In the genomic region with DNA sequence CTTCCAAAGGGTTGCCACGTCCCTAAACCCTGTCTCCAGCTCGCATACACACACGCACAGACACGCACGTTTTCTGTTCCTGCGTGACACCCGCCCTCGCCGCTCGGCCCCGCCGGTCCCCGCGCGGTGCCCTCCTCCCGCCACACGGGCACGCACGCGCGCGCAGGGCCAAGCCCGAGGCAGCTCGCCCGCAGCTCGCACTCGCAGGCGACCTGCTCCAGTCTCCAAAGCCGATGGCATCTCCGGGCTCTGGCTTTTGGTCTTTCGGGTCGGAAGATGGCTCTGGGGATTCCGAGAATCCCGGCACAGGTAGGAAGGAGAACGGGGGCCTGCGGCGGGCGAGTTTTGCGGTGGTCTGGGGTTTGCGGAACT, we compare ENCODE assay signal across 12 cellular contexts. TPM values are rescaled to one million over a fixed set of nuclear protein-coding genes. Genes with fewer than 3 reads are reported as not detected.
DNase-seq lines count a peak whose midpoint lies in the region; ATAC-seq and TF ChIP-seq lines count a peak whose summit lies in the region.
"Had no signal": no experiment of that assay in that cellular context is flagged by ENCODE, and none has a peak within 500 bp of the region (broad histone marks: within the 10 kb centered on the region; RNA-seq: fewer than 3 reads in every experiment).

A gene (plus strand): TSS at position 198 of the 372 bp plus-strand sequence. CDS start 36 bp downstream, at position 234.

- no peak for ATAC-seq in CD4-positive, alpha-beta T cell (ENCODE audit: poor library complexity)
- ATAC-seq in HG02852 (IDR thresholded peaks at IDR 0.05; ENCODE audit: unreplicated experiment) (no peak), HG02678 (IDR thresholded peaks at IDR 0.05; ENCODE audit: unreplicated experiment) (no peak)

- H3K27ac ChIP-seq in CD4-positive, alpha-beta T cell (ENCODE audit: low read depth, low read length) = no peak within 1 kb of the TSS
- H3K27ac ChIP-seq in HUES6 (ENCODE audit: low read depth, low read length) (no peak within 1 kb of the TSS), transverse colon (no peak within 1 kb of the TSS)

- H3K4me1 ChIP-seq in HUES6 (ENCODE audit: control insufficient read depth, insufficient read depth, low read length) (peaks cover 49% of the 10 kb centered on the region), transverse colon (peaks cover 0 to 27% (median 5%) of the 10 kb centered on the region in 4 donors)

- peaks cover 98% of the 10 kb centered on the region for H3K27me3 ChIP-seq in CD4-positive, alpha-beta T cell (ENCODE audit: control insufficient read depth, insufficient read depth, low read length)
- peaks cover 100% of the 10 kb centered on the region for H3K27me3 ChIP-seq in HUES6 (ENCODE audit: control insufficient read depth, insufficient read depth, low read length)
- H3K27me3 ChIP-seq in transverse colon = peaks cover 100% of the 10 kb centered on the region

- TF ChIP-seq EP300 in transverse colon (IDR thresholded peaks at IDR 0.05; ENCODE audit: low read depth) = no peak

- H3K9ac ChIP-seq in HUES6 (ENCODE audit: low read length) = peak within 1 kb of the TSS; percentile 60

- no peak for TF ChIP-seq CTCF in CD4-positive, alpha-beta T cell (IDR thresholded peaks at IDR 0.05)
- no peak for TF ChIP-seq CTCF in nephron (IDR thresholded peaks at IDR 0.05; ENCODE audit: unreplicated experiment in 3 of 3)
- TF ChIP-seq CTCF in transverse colon (IDR thresholded peaks at IDR 0.05) = no peak

- peaks cover 25% of the 10 kb centered on the region for H3K4me1 Mint-ChIP-seq in CD4-positive, alpha-beta T cell (ENCODE audit: low read depth)
- peaks cover 29% of the 10 kb centered on the region for H3K4me1 Mint-ChIP-seq in nephron

- H3K4me3 ChIP-seq in HUES6 (ENCODE audit: low read depth, low read length) (peak within 1 kb of the TSS; percentile 58), transverse colon (peak within 1 kb of the TSS in 1 of 4 donors; percentile 11)

- CTCF ChIA-PET in CD4-positive, alpha-beta T cell (lab: Charles Lee) = no interaction called here

- H3K36me3 Mint-ChIP-seq in CD4-positive, alpha-beta T cell (ENCODE audit: low read depth) = no peaks in the 10 kb centered on the region
- H3K36me3 Mint-ChIP-seq in nephron (ENCODE audit: low read depth) = no peaks in the 10 kb centered on the region

- DNase-seq in CD4-positive, alpha-beta T cell = no peak
- DNase-seq in cerebellum (ENCODE audit: low spot score) = no peak
- no peak for DNase-seq in transverse colon
- no peak for DNase-seq in ecto neural progenitor cell (ENCODE audit: low spot score)
- DNase-seq: MM.1S had no signal

- in situ Hi-C loops in transverse colon (cut with MboI; ENCODE audit: low pct_ligation_motif_present in 1 of 4, low pct_unique_long_range_greater_than_20kb in 1 of 4, low sequenced_read_pairs in 3 of 4) = no loop called here

- POLR2A ChIA-PET in CD4-positive, alpha-beta T cell (lab: Charles Lee) = no interaction called here

- no peaks in the 10 kb centered on the region for H3K9me3 ChIP-seq in CD4-positive, alpha-beta T cell (ENCODE audit: control insufficient read depth, low read length)
- no peaks in the 10 kb centered on the region for H3K9me3 ChIP-seq in HUES6 (ENCODE audit: control insufficient read depth, insufficient read depth, low read depth, low read length)
- no peaks in the 10 kb centered on the region for H3K9me3 ChIP-seq in transverse colon

- 15% methylated on average over 40 of the region's 40 CpGs; no CpG with 5 or more reads in 1 of the 2 donors for WGBS in transverse colon (ENCODE audit: low coverage in 1 of 2), 2 donors

- intact Hi-C loops in CD4-positive, alpha-beta T cell (cut with DNase I, micrococcal nuclease) = loop anchor here in 1 of 2 experiments (10.0 kb wide), 1 partner anchor 58 kb away; no protein-coding TSS in a partner anchor
- intact Hi-C loops in transverse colon (cut with DNase I; ENCODE audit: low total_unique reads) = no loop called here

- H3K4me3 Mint-ChIP-seq in CD4-positive, alpha-beta T cell = peak within 1 kb of the TSS; percentile 44
- peak within 1 kb of the TSS; percentile 61 to 73 (median 62) for H3K4me3 Mint-ChIP-seq in nephron

- no peak within 1 kb of the TSS for H3K27ac Mint-ChIP-seq in CD4-positive, alpha-beta T cell
- no peak within 1 kb of the TSS for H3K27ac Mint-ChIP-seq in nephron

- no peak for TF ChIP-seq POLR2A in transverse colon (IDR thresholded peaks at IDR 0.05)

- H3K9me3 Mint-ChIP-seq in CD4-positive, alpha-beta T cell = no peaks in the 10 kb centered on the region
- H3K9me3 Mint-ChIP-seq in nephron = peaks cover 4% of the 10 kb centered on the region

- peaks cover 93% of the 10 kb centered on the region for H3K27me3 Mint-ChIP-seq in CD4-positive, alpha-beta T cell
- peaks cover 37% of the 10 kb centered on the region for H3K27me3 Mint-ChIP-seq in nephron (ENCODE audit: low read depth)

- no peaks in the 10 kb centered on the region for H3K36me3 ChIP-seq in HUES6 (ENCODE audit: control insufficient read depth, insufficient read depth, low read length)
- no peaks in the 10 kb centered on the region for H3K36me3 ChIP-seq in transverse colon

RNA-seq across cellular contexts. Expression of the gene that starts here (rescaled TPM):
- total RNA-seq in CD4-positive, alpha-beta T cell = not detected
- 29.6 TPM for total RNA-seq in cerebellum
- total RNA-seq in transverse colon = not detected
- total RNA-seq: G401, left ventricle myocardium superior, RPMI7951 had no signal

Comparison
In these comparisons a context has a peak if more than half of its experiments do, and no peak if none do; other contexts are left out.
1. RNA of the gene that starts here (total RNA-seq): 29.6 TPM in cerebellum (single experiment); not detected in CD4-positive, alpha-beta T cell and not detected in transverse colon; every median in the first group is over 10 times any median in the second.